ENCODE assay signal across 2 cellular contexts in the genomic region with DNA sequence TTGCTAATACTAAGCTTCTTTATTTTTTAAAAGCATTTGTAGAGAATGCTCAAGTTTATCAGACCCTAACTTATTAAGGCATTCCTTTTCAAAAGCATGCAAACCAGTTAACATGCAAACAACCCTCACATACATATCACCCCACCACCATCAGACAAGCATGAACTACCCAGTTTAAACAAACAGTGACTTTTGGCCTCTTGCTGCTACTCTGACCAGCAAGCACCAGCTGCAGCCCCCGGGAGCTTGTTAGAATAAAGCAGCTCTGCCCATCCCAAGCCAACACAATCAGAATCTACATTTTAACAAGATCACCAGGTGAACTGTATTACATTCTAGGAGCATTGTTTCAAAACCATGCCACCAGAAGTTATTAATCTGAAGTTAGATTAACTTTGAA.
TF ChIP-seq lines count a peak whose summit lies in the region.

No MANE protein-coding gene starts in this region.

TF ChIP-seq in K562, 482 proteins besides CTCF, POLR2A, EP300 and RAD21 (continues in another document):
- TF ChIP-seq MECOM (CRISPR knock-in tag; IDR thresholded peaks at IDR 0.05), result no peak
- no peak for TF ChIP-seq MCM2 (IDR thresholded peaks at IDR 0.05; ENCODE audit: low read depth)
- TF ChIP-seq GABPA (tag; conservative IDR thresholded peaks at IDR 0.05; ENCODE audit: low read depth), result no peak
- TF ChIP-seq FOXA3 (CRISPR knock-in tag; conservative IDR thresholded peaks at IDR 0.05 in 1 of 2, IDR thresholded peaks at IDR 0.05 in 1 of 2), result peak in 1 of 2 experiments; percentile 21; a peak in 1 of 4 replicates
- 0 out of 4 replicates have a peak, but pooled peaks of 1 of the 2 experiments have one; percentile 34 for TF ChIP-seq TBL1XR1 (IDR thresholded peaks at IDR 0.05; ENCODE audit: low read length in 2 of 2)
- TF ChIP-seq, protein P1, sequence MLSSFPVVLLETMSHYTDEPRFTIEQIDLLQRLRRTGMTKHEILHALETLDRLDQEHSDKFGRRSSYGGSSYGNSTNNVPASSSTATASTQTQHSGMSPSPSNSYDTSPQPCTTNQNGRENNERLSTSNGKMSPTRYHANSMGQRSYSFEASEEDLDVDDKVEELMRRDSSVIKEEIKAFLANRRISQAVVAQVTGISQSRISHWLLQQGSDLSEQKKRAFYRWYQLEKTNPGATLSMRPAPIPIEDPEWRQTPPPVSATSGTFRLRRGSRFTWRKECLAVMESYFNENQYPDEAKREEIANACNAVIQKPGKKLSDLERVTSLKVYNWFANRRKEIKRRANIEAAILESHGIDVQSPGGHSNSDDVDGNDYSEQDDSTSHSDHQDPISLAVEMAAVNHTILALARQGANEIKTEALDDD (IDR thresholded peaks at IDR 0.05), result peak; percentile 91
- TF ChIP-seq ZFP36 (IDR thresholded peaks at IDR 0.05; ENCODE audit: low read depth, low read length, partially characterized antibody), result peak; percentile 47
- no peak for TF ChIP-seq ARID1B (IDR thresholded peaks at IDR 0.05)
- TF ChIP-seq, protein P2, sequence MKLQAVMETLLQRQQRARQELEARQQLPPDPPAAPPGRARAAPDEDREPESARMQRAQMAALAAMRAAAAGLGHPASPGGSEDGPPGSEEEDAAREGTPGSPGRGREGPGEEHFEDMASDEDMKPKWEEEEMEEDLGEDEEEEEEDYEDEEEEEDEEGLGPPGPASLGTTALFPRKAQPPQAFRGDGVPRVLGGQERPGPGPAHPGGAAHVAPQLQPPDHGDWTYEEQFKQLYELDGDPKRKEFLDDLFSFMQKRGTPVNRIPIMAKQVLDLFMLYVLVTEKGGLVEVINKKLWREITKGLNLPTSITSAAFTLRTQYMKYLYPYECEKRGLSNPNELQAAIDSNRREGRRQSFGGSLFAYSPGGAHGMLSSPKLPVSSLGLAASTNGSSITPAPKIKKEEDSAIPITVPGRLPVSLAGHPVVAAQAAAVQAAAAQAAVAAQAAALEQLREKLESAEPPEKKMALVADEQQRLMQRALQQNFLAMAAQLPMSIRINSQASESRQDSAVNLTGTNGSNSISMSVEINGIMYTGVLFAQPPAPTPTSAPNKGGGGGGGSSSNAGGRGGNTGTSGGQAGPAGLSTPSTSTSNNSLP (IDR thresholded peaks at IDR 0.05; ENCODE audit: borderline replicate concordance, low read depth, low read length), result 0 out of 2 replicates have a peak, but pooled peaks have one; percentile 28
- TF ChIP-seq, protein P3, sequence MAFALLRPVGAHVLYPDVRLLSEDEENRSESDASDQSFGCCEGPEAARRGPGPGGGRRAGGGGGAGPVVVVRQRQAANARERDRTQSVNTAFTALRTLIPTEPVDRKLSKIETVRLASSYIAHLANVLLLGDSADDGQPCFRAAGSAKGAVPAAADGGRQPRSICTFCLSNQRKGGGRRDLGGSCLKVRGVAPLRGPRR (CRISPR knock-in tag; IDR thresholded peaks at IDR 0.05), result no peak
- no peak for TF ChIP-seq PTRF (tag; IDR thresholded peaks at IDR 0.05)
- no peak for TF ChIP-seq PHF20 (IDR thresholded peaks at IDR 0.05; ENCODE audit: partially characterized antibody)
- TF ChIP-seq NEUROD1 (IDR thresholded peaks at IDR 0.05; ENCODE audit: borderline replicate concordance, low read depth, low read length, partially characterized antibody), result no peak
- TF ChIP-seq ZNF592 (IDR thresholded peaks at IDR 0.05), result 0 out of 2 replicates have a peak, but pooled peaks have one; percentile 19
- TF ChIP-seq L3MBTL2 (IDR thresholded peaks at IDR 0.05), result no peak
- no peak for TF ChIP-seq ESRRA (IDR thresholded peaks at IDR 0.05; ENCODE audit: borderline replicate concordance, low read depth)
- TF ChIP-seq TFAM (CRISPR knock-in tag; conservative IDR thresholded peaks at IDR 0.05), result no peak
- TF ChIP-seq NR2C1 (IDR thresholded peaks at IDR 0.05), result no peak
- no peak for TF ChIP-seq NR2C1 (tag; IDR thresholded peaks at IDR 0.05)
- TF ChIP-seq STAT5A (IDR thresholded peaks at IDR 0.05; ENCODE audit: borderline replicate concordance, low read length), result no peak
- TF ChIP-seq RBM14 (IDR thresholded peaks at IDR 0.05; ENCODE audit: borderline replicate concordance, insufficient read depth, low read depth, low read length), result no peak
- 0 out of 4 replicates have a peak, but pooled peaks of 1 of the 2 experiments have one; percentile 11 for TF ChIP-seq MAZ (CRISPR knock-in tag; conservative IDR thresholded peaks at IDR 0.05 in 1 of 2, IDR thresholded peaks at IDR 0.05 in 1 of 2)
- TF ChIP-seq, protein P4, sequence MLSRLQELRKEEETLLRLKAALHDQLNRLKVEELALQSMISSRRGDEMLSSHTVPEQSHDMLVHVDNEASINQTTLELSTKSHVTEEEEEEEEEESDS (CRISPR knock-in tag; IDR thresholded peaks at IDR 0.05), result no peak

TF ChIP-seq in HepG2, 621 proteins besides CTCF, POLR2A, EP300 and RAD21 (continues in another document):
- TF ChIP-seq ZMAT5 (CRISPR knock-in tag; IDR thresholded peaks at IDR 0.05; ENCODE audit: borderline replicate concordance, low read depth) (no peak), ZNF782 (CRISPR knock-in tag; IDR thresholded peaks at IDR 0.05; ENCODE audit: borderline replicate concordance) (no peak), ZNF557 (CRISPR knock-in tag; IDR thresholded peaks at IDR 0.05) (no peak), IKZF5 (CRISPR knock-in tag; IDR thresholded peaks at IDR 0.05) (0 out of 2 replicates have a peak, but pooled peaks have one; percentile 32), ZNF766 (CRISPR knock-in tag; IDR thresholded peaks at IDR 0.05; ENCODE audit: borderline replicate concordance) (no peak), ZNF607 (CRISPR knock-in tag; IDR thresholded peaks at IDR 0.05; ENCODE audit: borderline replicate concordance) (no peak), ZNF383 (CRISPR knock-in tag; IDR thresholded peaks at IDR 0.05; ENCODE audit: borderline replicate concordance) (no peak), CREB1 (IDR thresholded peaks at IDR 0.05) (no peak), CREB1 (CRISPR knock-in tag; IDR thresholded peaks at IDR 0.05) (0 out of 2 replicates have a peak, but pooled peaks have one; percentile 23), ZNF441 (CRISPR knock-in tag; IDR thresholded peaks at IDR 0.05; ENCODE audit: borderline replicate concordance) (no peak), FOXA3 (CRISPR knock-in tag; IDR thresholded peaks at IDR 0.05) (0 out of 2 replicates have a peak, but pooled peaks have one; percentile 13), ZFP36L2 (CRISPR knock-in tag; IDR thresholded peaks at IDR 0.05) (no peak), ZBTB26 (CRISPR knock-in tag; IDR thresholded peaks at IDR 0.05; ENCODE audit: borderline replicate concordance) (no peak), ZMYM2 (CRISPR knock-in tag; IDR thresholded peaks at IDR 0.05) (no peak), CEBPB (IDR thresholded peaks at IDR 0.05; ENCODE audit: borderline replicate concordance, low read depth, low read length) (no peak), KDM6A (CRISPR knock-in tag; IDR thresholded peaks at IDR 0.05; ENCODE audit: low read depth) (no peak), RORA (CRISPR knock-in tag; IDR thresholded peaks at IDR 0.05) (no peak), KMT2A (CRISPR knock-in tag; IDR thresholded peaks at IDR 0.05) (peak; percentile 24; the same call in 1 of the 2 replicates), HNF4G (IDR thresholded peaks at IDR 0.05; ENCODE audit: borderline replicate concordance, low read depth, low read length) (peak; percentile 29; the same call in 1 of the 2 replicates), HNF4G (CRISPR knock-in tag; IDR thresholded peaks at IDR 0.05; ENCODE audit: borderline replicate concordance, low read depth) (no peak), HDAC2 (CRISPR knock-in tag; IDR thresholded peaks at IDR 0.05) (peak; percentile 52), HIC2 (CRISPR knock-in tag; IDR thresholded peaks at IDR 0.05; ENCODE audit: low read depth) (no peak), ARID5B (CRISPR knock-in tag; IDR thresholded peaks at IDR 0.05) (peak; percentile 29; the same call in 1 of the 2 replicates), ZNF143 (CRISPR knock-in tag; IDR thresholded peaks at IDR 0.05) (no peak), HOXA7 (CRISPR knock-in tag; IDR thresholded peaks at IDR 0.05) (no peak), MYNN (CRISPR knock-in tag; IDR thresholded peaks at IDR 0.05; ENCODE audit: low read depth) (no peak), KDM4B (CRISPR knock-in tag; IDR thresholded peaks at IDR 0.05) (no peak), PHF21A (CRISPR knock-in tag; IDR thresholded peaks at IDR 0.05) (peak; percentile 77), ZFP90 (CRISPR knock-in tag; IDR thresholded peaks at IDR 0.05; ENCODE audit: borderline replicate concordance) (no peak), ZNF780A (CRISPR knock-in tag; IDR thresholded peaks at IDR 0.05) (no peak)
- TF ChIP-seq, protein P5, sequence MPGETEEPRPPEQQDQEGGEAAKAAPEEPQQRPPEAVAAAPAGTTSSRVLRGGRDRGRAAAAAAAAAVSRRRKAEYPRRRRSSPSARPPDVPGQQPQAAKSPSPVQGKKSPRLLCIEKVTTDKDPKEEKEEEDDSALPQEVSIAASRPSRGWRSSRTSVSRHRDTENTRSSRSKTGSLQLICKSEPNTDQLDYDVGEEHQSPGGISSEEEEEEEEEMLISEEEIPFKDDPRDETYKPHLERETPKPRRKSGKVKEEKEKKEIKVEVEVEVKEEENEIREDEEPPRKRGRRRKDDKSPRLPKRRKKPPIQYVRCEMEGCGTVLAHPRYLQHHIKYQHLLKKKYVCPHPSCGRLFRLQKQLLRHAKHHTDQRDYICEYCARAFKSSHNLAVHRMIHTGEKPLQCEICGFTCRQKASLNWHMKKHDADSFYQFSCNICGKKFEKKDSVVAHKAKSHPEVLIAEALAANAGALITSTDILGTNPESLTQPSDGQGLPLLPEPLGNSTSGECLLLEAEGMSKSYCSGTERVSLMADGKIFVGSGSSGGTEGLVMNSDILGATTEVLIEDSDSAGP (CRISPR knock-in tag; IDR thresholded peaks at IDR 0.05; ENCODE audit: borderline replicate concordance), result no peak
